1 cellular context compared by ENCODE assay signal in the genomic region with DNA sequence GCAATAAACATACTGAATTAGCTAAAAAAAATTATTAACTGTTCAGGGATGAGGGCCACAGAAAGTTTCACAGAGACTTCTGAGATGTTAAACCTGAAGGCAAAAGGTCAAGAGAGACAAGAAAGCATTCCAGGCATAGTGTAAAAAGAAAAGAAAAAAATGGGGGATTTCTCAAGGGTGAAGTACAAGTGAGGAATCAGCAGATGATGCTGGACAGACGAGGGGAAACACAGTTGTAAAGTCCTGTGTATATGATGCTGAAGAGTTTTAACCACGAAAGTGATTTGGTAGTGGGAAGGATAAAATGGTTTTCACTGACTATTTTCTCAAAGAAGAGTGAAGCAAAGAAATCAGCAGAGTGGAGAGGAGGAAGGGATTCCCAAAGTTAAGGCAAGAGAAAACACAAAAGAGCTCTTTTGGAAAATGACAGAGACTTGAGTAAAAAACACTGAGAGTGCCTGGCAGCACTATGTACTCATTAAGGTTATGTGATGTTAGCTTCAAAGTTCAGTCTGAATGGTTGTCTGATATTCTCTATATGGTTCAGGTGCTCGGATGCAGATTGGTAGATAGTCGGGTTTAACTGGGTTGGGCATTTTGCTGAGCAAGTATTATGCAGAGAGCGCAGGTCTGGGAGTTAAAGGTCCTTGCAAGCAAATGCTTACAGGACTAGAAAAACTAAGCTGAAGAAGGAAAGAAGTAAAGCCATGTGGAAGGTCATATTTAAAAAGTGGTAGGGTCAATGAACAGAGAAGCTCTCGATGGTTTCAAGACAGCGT.
TF ChIP-seq lines count a peak whose summit lies in the region.

No MANE protein-coding gene starts in this region.

TF ChIP-seq in IMR-90, 13 proteins besides CTCF, POLR2A, EP300 and RAD21:
- TF ChIP-seq RFX5 (IDR thresholded peaks at IDR 0.05; ENCODE audit: low read depth, low read length) (no peak), NFE2L2 (IDR thresholded peaks at IDR 0.05; ENCODE audit: low read depth, low read length) (no peak)
- TF ChIP-seq, protein P1, sequence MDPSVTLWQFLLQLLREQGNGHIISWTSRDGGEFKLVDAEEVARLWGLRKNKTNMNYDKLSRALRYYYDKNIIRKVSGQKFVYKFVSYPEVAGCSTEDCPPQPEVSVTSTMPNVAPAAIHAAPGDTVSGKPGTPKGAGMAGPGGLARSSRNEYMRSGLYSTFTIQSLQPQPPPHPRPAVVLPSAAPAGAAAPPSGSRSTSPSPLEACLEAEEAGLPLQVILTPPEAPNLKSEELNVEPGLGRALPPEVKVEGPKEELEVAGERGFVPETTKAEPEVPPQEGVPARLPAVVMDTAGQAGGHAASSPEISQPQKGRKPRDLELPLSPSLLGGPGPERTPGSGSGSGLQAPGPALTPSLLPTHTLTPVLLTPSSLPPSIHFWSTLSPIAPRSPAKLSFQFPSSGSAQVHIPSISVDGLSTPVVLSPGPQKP (IDR thresholded peaks at IDR 0.05; ENCODE audit: borderline replicate concordance, low read depth, low read length) = no peak
